25 cellular contexts compared by ENCODE assay signal in the genomic region with DNA sequence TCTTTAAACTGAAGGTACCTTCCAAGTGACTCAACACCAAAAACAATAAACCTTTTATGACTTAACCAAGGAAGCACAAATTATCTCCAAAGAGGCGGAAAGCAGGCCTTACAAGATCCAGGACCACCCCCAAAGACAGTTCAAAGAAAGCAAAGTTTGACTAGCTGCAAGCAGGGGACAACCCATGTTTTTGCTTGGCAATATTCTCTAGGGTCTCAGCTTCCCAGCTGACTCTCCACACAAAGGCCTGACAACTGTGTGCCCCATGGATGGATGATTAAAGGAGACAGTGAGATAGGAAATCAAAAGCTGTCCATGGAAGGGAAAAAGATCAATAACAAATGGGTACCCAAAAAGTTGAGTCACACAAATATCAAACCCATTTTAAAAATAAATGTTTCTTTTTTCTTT.
A peak's percentile ranks its signal among the peaks of the same experiment; 100 is the strongest.
DNase-seq lines count a peak whose midpoint lies in the region; ATAC-seq, FAIRE-seq and TF ChIP-seq lines count a peak whose summit lies in the region.
"Had no signal": no experiment of that assay in that cellular context is flagged by ENCODE, and none has a peak within 500 bp of the region (broad histone marks: within the 10 kb centered on the region; RNA-seq: fewer than 3 reads in every experiment).

No MANE protein-coding gene starts in this region.

- H3K79me2 ChIP-seq in SK-N-SH (ENCODE audit: insufficient read depth) = no peaks in the 10 kb centered on the region; the same call in 1 of the 2 replicates
- H3K79me2 ChIP-seq in astrocyte (ENCODE audit: insufficient read depth, low read length) = no peaks in the 10 kb centered on the region

- no peaks in the 10 kb centered on the region for H3K9me2 ChIP-seq in SK-N-SH

- ATAC-seq in SK-N-SH treated with all-trans-retinoic acid at 6 μM for 48 hours (no peak), right cardiac atrium (no peak)
- ATAC-seq: activated naive CD8-positive, alpha-beta T cell treated with anti-CD3 and anti-CD28 coated beads, Interleukin-2, amount 50 U/mL, for 24 hours; heart left ventricle; stimulated activated naive CD8-positive, alpha-beta T cell treated with anti-CD3 and anti-CD28 coated beads, Interleukin-15, Interleukin-2, amounts not matched to agents 100 U/mL and 50 U/mL, for 24 hours had no signal

- POLR2A ChIA-PET in SK-N-SH (lab: Yijun Ruan, JAX) = no interaction called here

- H3K4me2 ChIP-seq in SK-N-SH (no peak overlapping the region), astrocyte (ENCODE audit: low read length) (peak overlapping the region; percentile 55)

- CTCF ChIA-PET in SK-N-SH (lab: Yijun Ruan, JAX) = no interaction called here

- WGBS in SK-N-SH (ENCODE audit: low lambda C conversion rate) = 86% methylated on average over 1 of the region's 1 CpG
- 89% methylated on average over 1 of the region's 1 CpG for WGBS in right cardiac atrium

- no peaks in the 10 kb centered on the region for H3K27me3 Mint-ChIP-seq in astrocyte (ENCODE audit: low read depth, unreplicated experiment)
- H3K27me3 Mint-ChIP-seq: activated naive CD8-positive, alpha-beta T cell treated with anti-CD3 and anti-CD28 coated beads, Interleukin-2, amount 50 U/mL, for 24 hours; B cell had no signal

- H3K9me3 Mint-ChIP-seq in astrocyte (ENCODE audit: unreplicated experiment) = peaks cover 1% of the 10 kb centered on the region

- H4K20me1 ChIP-seq in SK-N-SH (ENCODE audit: insufficient read depth) = no peaks in the 10 kb centered on the region
- H4K20me1 ChIP-seq in astrocyte (ENCODE audit: insufficient read depth, low read length) = no peaks in the 10 kb centered on the region

- peaks cover 35% of the 10 kb centered on the region for H3F3A ChIP-seq in SK-N-SH (replicated peaks; ENCODE audit: insufficient read depth)

- H3K27ac Mint-ChIP-seq in astrocyte (ENCODE audit: unreplicated experiment) = no peak overlapping the region
- H3K27ac Mint-ChIP-seq: activated naive CD8-positive, alpha-beta T cell treated with anti-CD3 and anti-CD28 coated beads, Interleukin-2, amount 50 U/mL, for 24 hours; B cell; immature natural killer cell had no signal

- H3K4me3 ChIP-seq in SK-N-SH (ENCODE audit: low read depth in 2 of 2, low read length in 1 of 2) (no peak overlapping the region), astrocyte (ENCODE audit: insufficient read depth, low read depth, low read length) (no peak overlapping the region), right cardiac atrium (ENCODE audit: low read length) (no peak overlapping the region)
- H3K4me3 ChIP-seq: GM23248, heart left ventricle, spleen had no signal

- H3K9ac ChIP-seq in SK-N-SH (no peak overlapping the region), astrocyte (ENCODE audit: low read length) (no peak overlapping the region)
- H3K9ac ChIP-seq: GM23248 had no signal

- TF ChIP-seq EP300 in SK-N-SH (IDR thresholded peaks at IDR 0.05; ENCODE audit: borderline replicate concordance in 1 of 2, low read depth in 1 of 2, low read length in 1 of 2) = no peak; a peak in 1 of 4 replicates

- H3K4me1 ChIP-seq in SK-N-SH (ENCODE audit: control insufficient read depth in 1 of 2, insufficient read depth in 2 of 2, low read depth in 1 of 2, low read length in 1 of 2) (peaks cover 0 to 46% of the 10 kb centered on the region in 2 experiments; a peak in 3 of 4 replicates), astrocyte (ENCODE audit: insufficient read depth, low read length) (peaks cover 18% of the 10 kb centered on the region), right cardiac atrium (ENCODE audit: control insufficient read depth, insufficient read depth, low read length) (no peaks in the 10 kb centered on the region)

- no peaks in the 10 kb centered on the region for H3K27me3 ChIP-seq in SK-N-SH (ENCODE audit: insufficient read depth)
- no peaks in the 10 kb centered on the region for H3K27me3 ChIP-seq in astrocyte (ENCODE audit: insufficient read depth, low read length)
- no peaks in the 10 kb centered on the region for H3K27me3 ChIP-seq in right cardiac atrium (ENCODE audit: control insufficient read depth, insufficient read depth)
- H3K27me3 ChIP-seq: heart left ventricle, neutrophil, spleen had no signal

- H2AFZ ChIP-seq in SK-N-SH (ENCODE audit: low read depth) (no peak overlapping the region), astrocyte (ENCODE audit: low read depth, low read length) (no peak overlapping the region)
- H2AFZ ChIP-seq: GM23248 had no signal

- H3K27ac ChIP-seq in SK-N-SH (ENCODE audit: low read depth in 2 of 2, low read length in 1 of 2) (peak overlapping the region; percentile 60 to 79; a peak in 2 of 4 replicates), astrocyte (ENCODE audit: low read depth, low read length) (peak overlapping the region; percentile 67), right cardiac atrium (ENCODE audit: low read length) (no peak overlapping the region)
- H3K27ac ChIP-seq: 22Rv1, heart left ventricle, neutrophil, WERI-Rb-1 had no signal

- peaks cover 23% of the 10 kb centered on the region for H3K4me1 Mint-ChIP-seq in astrocyte (ENCODE audit: low read depth, unreplicated experiment)

- intact Hi-C loops in right cardiac atrium (cut with DNase I) = no loop called here

- H3K4me3 Mint-ChIP-seq in astrocyte (ENCODE audit: unreplicated experiment) = no peak overlapping the region
- H3K4me3 Mint-ChIP-seq: activated naive CD8-positive, alpha-beta T cell treated with anti-CD3 and anti-CD28 coated beads, Interleukin-2, amount 50 U/mL, for 24 hours had no signal

- FAIRE-seq in astrocyte (lab: Jason Lieb, UNC) = no peak
- FAIRE-seq: endometrium had no signal

- peaks cover 1% of the 10 kb centered on the region for H3K36me3 Mint-ChIP-seq in astrocyte (ENCODE audit: low read depth, unreplicated experiment)

- no peak for TF ChIP-seq CTCF in SK-N-SH (IDR thresholded peaks at IDR 0.05)
- TF ChIP-seq CTCF in astrocyte (IDR thresholded peaks at IDR 0.05; ENCODE audit: insufficient read depth, low read depth, low read length) = no peak

- H3K36me3 ChIP-seq in SK-N-SH (replicated peaks in 1 of 2; ENCODE audit: control insufficient read depth in 1 of 2, insufficient read depth in 2 of 2, low read length in 1 of 2) = no peaks in the 10 kb centered on the region
- H3K36me3 ChIP-seq in astrocyte (ENCODE audit: insufficient read depth, low read length) = no peaks in the 10 kb centered on the region
- H3K36me3 ChIP-seq: heart left ventricle, neutrophil, spleen, WERI-Rb-1 had no signal

- no peak for TF ChIP-seq RAD21 in SK-N-SH (IDR thresholded peaks at IDR 0.05; ENCODE audit: low read length)

- DNase-seq in SK-N-SH (no peak), astrocyte (ENCODE audit: low read depth) (peak; percentile 71), kidney tubule cell (ENCODE audit: low spot score) (peak; percentile 50), right cardiac atrium (no peak), NCI-H146 (lab: John Stamatoyannopoulos, UW) (no peak), AG08396 (ENCODE audit: low spot score) (no peak)
- no peak for DNase-seq in stimulated activated CD4-positive, alpha-beta T cell treated with anti-CD3 and anti-CD28 coated beads, Interleukin-15, amount 100 ng/mL, for 24 hours
- DNase-seq: activated CD4-positive, alpha-beta T cell treated with anti-CD3 and anti-CD28 coated beads, Interleukin-2, amount 50 U/mL, for 4 hours; activated CD8-positive, alpha-beta memory T cell treated with anti-CD3 and anti-CD28 coated beads, Interleukin-2, amount 50 U/mL, for 48 hours; activated effector memory CD4-positive, alpha-beta T cell treated with anti-CD3 and anti-CD28 coated beads, Interleukin-2, amount 50 U/mL, for 16 hours; activated naive CD8-positive, alpha-beta T cell treated with anti-CD3 and anti-CD28 coated beads, Interleukin-2, amount 50 U/mL, for 24 hours; cortex of kidney; GM23248; heart left ventricle; immature natural killer cell; NCI-H524; spleen; stimulated activated CD4-positive, alpha-beta T cell treated with anti-CD3 and anti-CD28 coated beads, Interleukin-4, amount 100 ng/mL, for 4 hours; stimulated activated naive CD8-positive, alpha-beta T cell treated with anti-CD3 and anti-CD28 coated beads, Interleukin-15, Interleukin-2, amounts not matched to agents 100 U/mL and 50 U/mL, for 24 hours; WERI-Rb-1 had no signal

- H3K9me3 ChIP-seq in SK-N-SH = no peaks in the 10 kb centered on the region
- H3K9me3 ChIP-seq in astrocyte (ENCODE audit: insufficient read depth, low read depth, low read length) = no peaks in the 10 kb centered on the region
- H3K9me3 ChIP-seq in right cardiac atrium (ENCODE audit: control insufficient read depth, low read length) = no peaks in the 10 kb centered on the region
- H3K9me3 ChIP-seq: heart left ventricle, neutrophil had no signal

TF ChIP-seq in SK-N-SH, 30 proteins besides CTCF, POLR2A, EP300 and RAD21 (continues in another document):
- TF ChIP-seq NRF1 (IDR thresholded peaks at IDR 0.05; ENCODE audit: low read depth, low read length) = no peak
- no peak for TF ChIP-seq YY1 (IDR thresholded peaks at IDR 0.05; ENCODE audit: low read depth)

TF ChIP-seq in SK-N-SH treated with all-trans-retinoic acid at 6 μM for 48 hours, 23 proteins besides CTCF, POLR2A, EP300 and RAD21 (continues in another document):
- no peak for TF ChIP-seq ZFP3 (CRISPR knock-in tag; IDR thresholded peaks at IDR 0.05)
- TF ChIP-seq TCF4 (CRISPR knock-in tag; IDR thresholded peaks at IDR 0.05; ENCODE audit: borderline replicate concordance) = no peak
- no peak for TF ChIP-seq TOX (CRISPR knock-in tag; IDR thresholded peaks at IDR 0.05; ENCODE audit: borderline replicate concordance)
- no peak for TF ChIP-seq CSRNP3 (CRISPR knock-in tag; IDR thresholded peaks at IDR 0.05)
- TF ChIP-seq CSDC2 (CRISPR knock-in tag; IDR thresholded peaks at IDR 0.05) = no peak
- TF ChIP-seq PPARA (CRISPR knock-in tag; IDR thresholded peaks at IDR 0.05; ENCODE audit: borderline replicate concordance) = no peak

Comparison
In these comparisons a context has a peak if more than half of its experiments do, and no peak if none do; other contexts are left out.
1. DNase-seq: peak in astrocyte (single experiment) and kidney tubule cell (single experiment); none in SK-N-SH (single experiment), right cardiac atrium (0 of 3), NCI-H146 (single experiment), AG08396 (single experiment) and stimulated activated CD4-positive, alpha-beta T cell treated with anti-CD3 and anti-CD28 coated beads, Interleukin-15, amount 100 ng/mL, for 24 hours (single experiment).